In the genomic region with DNA sequence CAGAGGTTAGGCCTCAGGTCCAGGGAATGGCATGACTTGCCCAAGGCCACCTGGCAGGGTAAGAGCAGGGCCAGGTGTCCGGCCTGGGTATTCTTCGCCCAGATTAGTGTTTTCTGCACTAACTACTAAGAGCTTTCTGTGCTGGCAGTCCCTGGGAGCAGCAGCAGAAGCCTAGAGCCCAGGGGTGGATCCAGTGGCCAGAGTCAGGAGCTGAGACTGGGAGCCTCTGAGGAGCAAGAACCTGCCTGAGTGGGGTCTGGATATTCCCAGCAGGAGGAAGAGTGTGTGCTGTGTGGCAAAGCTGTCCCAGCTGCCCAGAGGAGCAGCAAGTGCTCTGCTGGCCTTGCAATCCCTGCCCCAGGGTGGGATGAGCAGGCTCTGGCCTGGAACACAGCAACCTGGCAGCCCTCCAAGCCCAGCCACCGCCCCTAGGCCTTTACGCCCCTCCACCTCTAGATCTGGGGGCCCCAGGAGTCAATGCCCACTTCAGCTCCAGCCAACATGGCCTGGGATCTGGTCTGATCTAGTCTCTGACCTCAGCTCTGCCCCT, we compare ENCODE assay signal across 15 cellular contexts. TPM values are rescaled to one million over a fixed set of nuclear protein-coding genes. Genes with fewer than 3 reads are reported as not detected.
"Had no signal": no experiment of that assay in that cellular context is flagged by ENCODE, and none has a peak within 500 bp of the region (broad histone marks: within the 10 kb centered on the region; RNA-seq: fewer than 3 reads in every experiment).

No MANE protein-coding gene starts in this region.

- H3K27ac ChIP-seq: cardiac muscle cell, prostate gland, right atrium auricular region, transverse colon had no signal

- H3K36me3 Mint-ChIP-seq: activated naive CD8-positive, alpha-beta T cell treated with anti-CD3 and anti-CD28 coated beads, Interleukin-2, amount 10 ng/mL, durations not matched to agents 7 days and 5 days had no signal

- H3K27me3 ChIP-seq: cardiac muscle cell, right atrium auricular region, transverse colon had no signal

- H3K4me3 Mint-ChIP-seq: activated CD4-positive, alpha-beta T cell treated with anti-CD3 and anti-CD28 coated beads, Interleukin-2, amount 10 ng/mL, durations not matched to agents 7 days and 5 days; activated naive CD8-positive, alpha-beta T cell treated with anti-CD3 and anti-CD28 coated beads, Interleukin-2, amount 10 ng/mL, durations not matched to agents 7 days and 5 days; nephron progenitor cell; stimulated activated naive CD8-positive, alpha-beta T cell treated with anti-CD3 and anti-CD28 coated beads, Interleukin-15, Interleukin-2, amounts not matched to agents 100 ng/mL and 50 ng/mL, for 24 hours had no signal

- H3K9me3 ChIP-seq: prostate gland, right atrium auricular region, transverse colon had no signal

- H3K4me3 ChIP-seq: cardiac muscle cell, prostate gland, right atrium auricular region, transverse colon had no signal

- H3K9me3 Mint-ChIP-seq: activated CD4-positive, alpha-beta T cell treated with anti-CD3 and anti-CD28 coated beads, Interleukin-2, amount 10 ng/mL, durations not matched to agents 7 days and 5 days; activated naive CD8-positive, alpha-beta T cell treated with anti-CD3 and anti-CD28 coated beads, Interleukin-2, amount 10 ng/mL, durations not matched to agents 7 days and 5 days; activated T-helper 2 cell treated with anti-CD3 and anti-CD28 coated beads, Interferon-gamma antibody, Interleukin-2, Interleukin-4, amounts not matched to agents 10 μg/mL and 5 μg/mL and 100 μg/mL, durations not matched to agents 14 hours and 24 hours and 36 hours; nephron progenitor cell; stimulated activated naive CD8-positive, alpha-beta T cell treated with anti-CD3 and anti-CD28 coated beads, Interleukin-15, Interleukin-2, amounts not matched to agents 100 ng/mL and 50 ng/mL, for 24 hours had no signal

- H3K4me1 ChIP-seq: prostate gland, right atrium auricular region, transverse colon had no signal

- H3K27ac Mint-ChIP-seq: activated CD4-positive, alpha-beta T cell treated with anti-CD3 and anti-CD28 coated beads, Interleukin-2, amount 10 ng/mL, durations not matched to agents 7 days and 5 days; activated naive CD8-positive, alpha-beta T cell treated with anti-CD3 and anti-CD28 coated beads, Interleukin-2, amount 10 ng/mL, durations not matched to agents 7 days and 5 days; activated T-helper 2 cell treated with anti-CD3 and anti-CD28 coated beads, Interferon-gamma antibody, Interleukin-2, Interleukin-4, amounts not matched to agents 10 μg/mL and 5 μg/mL and 100 μg/mL, durations not matched to agents 14 hours and 24 hours and 36 hours; nephron progenitor cell; stimulated activated naive CD8-positive, alpha-beta T cell treated with anti-CD3 and anti-CD28 coated beads, Interleukin-15, Interleukin-2, amounts not matched to agents 100 ng/mL and 50 ng/mL, for 24 hours had no signal

- H3K27me3 Mint-ChIP-seq: activated CD4-positive, alpha-beta T cell treated with anti-CD3 and anti-CD28 coated beads, Interleukin-2, amount 10 ng/mL, durations not matched to agents 7 days and 5 days; stimulated activated naive CD8-positive, alpha-beta T cell treated with anti-CD3 and anti-CD28 coated beads, Interleukin-15, Interleukin-2, amounts not matched to agents 100 ng/mL and 50 ng/mL, for 24 hours had no signal

- DNase-seq: activated CD4-positive, alpha-beta T cell treated with anti-CD3 and anti-CD28 coated beads, Interleukin-2, amount 10 ng/mL, durations not matched to agents 7 days and 5 days; activated naive CD4-positive, alpha-beta T cell treated with Interleukin-2 at 50 U/mL for 16 hours; activated naive CD8-positive, alpha-beta T cell treated with anti-CD3 and anti-CD28 coated beads, Interleukin-2, amount 10 ng/mL, durations not matched to agents 7 days and 5 days; activated T-cell treated with anti-CD3 and anti-CD28 coated beads, Interleukin-2, amount 50 U/mL, for 1 hour; amygdala; nephron progenitor cell; occipital lobe; stimulated activated CD4-positive, alpha-beta T cell treated with anti-CD3 and anti-CD28 coated beads, Interleukin-2, amount 100 ng/mL, for 24 hours; T1000; transverse colon had no signal

- H3K36me3 ChIP-seq: cardiac muscle cell, prostate gland, right atrium auricular region, transverse colon had no signal

RNA-seq across cellular contexts. Expression of gene ADRA2B, which starts 50.9 kb away (rescaled TPM):
- total RNA-seq: occipital lobe had no signal
